ENCODE assay signal across 9 cellular contexts in genomic region chr4:7802093-7802726, GRCh38.
DNase-seq lines count a peak whose midpoint lies in the region; ATAC-seq lines count a peak whose summit lies in the region.
"Had no signal": no experiment of that assay in that cellular context is flagged by ENCODE, and none has a peak within 500 bp of the region (broad histone marks: within the 10 kb centered on the region; RNA-seq: fewer than 3 reads in every experiment).

No MANE protein-coding gene starts in this region.

- no peaks in the 10 kb centered on the region for H3K79me2 ChIP-seq in mesendoderm (ENCODE audit: control insufficient read depth, insufficient read depth, low read length)

- no peak overlapping the region for H3K9ac ChIP-seq in mesendoderm (ENCODE audit: low read length)

- no peak overlapping the region for H2AK5ac ChIP-seq in mesendoderm (ENCODE audit: low read length)

- peaks cover 6 to 18% (median 11%) of the 10 kb centered on the region in 4 donors for H3K4me1 Mint-ChIP-seq in CD4-positive, CD25-positive, alpha-beta regulatory T cell

- H3K4ac ChIP-seq in mesendoderm (ENCODE audit: low read depth, low read length) = no peak overlapping the region

- no peak overlapping the region for H3K56ac ChIP-seq in mesendoderm (ENCODE audit: low read length)

- no peak overlapping the region for H3K4me3 Mint-ChIP-seq in CD4-positive, CD25-positive, alpha-beta regulatory T cell
- H3K4me3 Mint-ChIP-seq: T-helper 1 cell treated with Interleukin-12 subunit alpha and Interleukin-12 subunit beta and Interleukin-4 antibody, amounts not matched to agents 30 μg/mL and 1 μg/mL, for 36 hours had no signal

- peaks cover 18% of the 10 kb centered on the region for H3K36me3 Mint-ChIP-seq in CD4-positive, CD25-positive, alpha-beta regulatory T cell

- no peaks in the 10 kb centered on the region for H3K9me3 ChIP-seq in CD4-positive, CD25-positive, alpha-beta regulatory T cell (ENCODE audit: control insufficient read depth in 2 of 2, low read length in 2 of 2)
- no peaks in the 10 kb centered on the region for H3K9me3 ChIP-seq in effector memory CD4-positive, alpha-beta T cell (ENCODE audit: control insufficient read depth, low read length)

- peak; percentile 75 to 77 for ATAC-seq in CD4-positive, CD25-positive, alpha-beta regulatory T cell (ENCODE audit: low read depth in 2 of 2)
- ATAC-seq in HG03432 (IDR thresholded peaks at IDR 0.05; ENCODE audit: unreplicated experiment) = peak; percentile 76

- peak; percentile 46 to 83 (median 75) for DNase-seq in CD4-positive, CD25-positive, alpha-beta regulatory T cell
- DNase-seq in GM19238 (ENCODE audit: insufficient read length, low spot score) (peak; percentile 75), NCI-H774 (lab: John Stamatoyannopoulos, UW) (peak; percentile 38), mesendoderm (peak; percentile 86)
- DNase-seq in activated CD8-positive, alpha-beta memory T cell treated with anti-CD3 and anti-CD28 coated beads for 1 hour (ENCODE audit: extremely low read depth in 1 of 2, low read depth in 1 of 2) = peak; percentile 41 to 63
- peak; percentile 34 to 54 (median 45) for DNase-seq in effector memory CD4-positive, alpha-beta T cell
- DNase-seq in stimulated activated CD8-positive, alpha-beta memory T cell treated with anti-CD3 and anti-CD28 coated beads, Interleukin-4, amount 100 ng/mL, for 1 hour (ENCODE audit: low read depth in 2 of 2, low spot score in 1 of 2) = peak; percentile 29 to 56

- H3K4me2 ChIP-seq in mesendoderm (ENCODE audit: low read length) = no peak overlapping the region

- H3K4me3 ChIP-seq in CD4-positive, CD25-positive, alpha-beta regulatory T cell (ENCODE audit: low read depth, low read length) = no peak overlapping the region
- H3K4me3 ChIP-seq in effector memory CD4-positive, alpha-beta T cell (ENCODE audit: insufficient read depth, low read depth, low read length, poor library complexity, severe bottlenecking) = no peak overlapping the region
- H3K4me3 ChIP-seq in mesendoderm (ENCODE audit: low read length) = no peak overlapping the region

- H2BK5ac ChIP-seq in mesendoderm (ENCODE audit: low read length) = no peak overlapping the region

- H3K4me1 ChIP-seq in CD4-positive, CD25-positive, alpha-beta regulatory T cell (ENCODE audit: control insufficient read depth, insufficient read depth, low read length, poor library complexity, severe bottlenecking) = no peaks in the 10 kb centered on the region
- H3K4me1 ChIP-seq in effector memory CD4-positive, alpha-beta T cell (ENCODE audit: control insufficient read depth, insufficient read depth, low read length, poor library complexity, severe bottlenecking) = no peaks in the 10 kb centered on the region
- no peaks in the 10 kb centered on the region for H3K4me1 ChIP-seq in mesendoderm (ENCODE audit: control insufficient read depth, low read depth, low read length)

- H2BK15ac ChIP-seq in mesendoderm (replicated peaks; ENCODE audit: low read depth) = no peak overlapping the region

- no peak overlapping the region for H2BK120ac ChIP-seq in mesendoderm (ENCODE audit: low read depth, low read length)

- no peak overlapping the region for H4K5ac ChIP-seq in mesendoderm (ENCODE audit: low read length)

- H3K27me3 ChIP-seq in CD4-positive, CD25-positive, alpha-beta regulatory T cell (ENCODE audit: control insufficient read depth, insufficient read depth, low read length) = no peaks in the 10 kb centered on the region
- no peaks in the 10 kb centered on the region for H3K27me3 ChIP-seq in effector memory CD4-positive, alpha-beta T cell (replicated peaks; ENCODE audit: control insufficient read depth, insufficient read depth, low read length, poor library complexity, severe bottlenecking)
- H3K27me3 ChIP-seq in mesendoderm (ENCODE audit: insufficient read depth, low read length, poor library complexity) = no peaks in the 10 kb centered on the region

- WGBS in mesendoderm (ENCODE audit: extremely low coverage, insufficient coverage, low lambda C conversion rate) = no CpG with 5 or more reads among the region's 6 CpGs

- H3K36me3 ChIP-seq in CD4-positive, CD25-positive, alpha-beta regulatory T cell (ENCODE audit: control insufficient read depth, insufficient read depth, low read length) = peaks cover 2% of the 10 kb centered on the region
- H3K36me3 ChIP-seq in effector memory CD4-positive, alpha-beta T cell (ENCODE audit: control insufficient read depth, insufficient read depth, low read length) = peaks cover 18% of the 10 kb centered on the region
- peaks cover 8% of the 10 kb centered on the region for H3K36me3 ChIP-seq in mesendoderm (ENCODE audit: control insufficient read depth, insufficient read depth, low read length)

- no peaks in the 10 kb centered on the region for H3K79me1 ChIP-seq in mesendoderm (ENCODE audit: low read length)

- H4K8ac ChIP-seq in mesendoderm (ENCODE audit: low read depth, low read length) = no peak overlapping the region

- H3K27ac Mint-ChIP-seq in CD4-positive, CD25-positive, alpha-beta regulatory T cell = peak overlapping the region in 2 of 3 donors; percentile 9 to 54
- H3K27ac Mint-ChIP-seq: T-helper 1 cell treated with Interleukin-12 subunit alpha and Interleukin-12 subunit beta and Interleukin-4 antibody, amounts not matched to agents 30 μg/mL and 1 μg/mL, for 36 hours had no signal

- no peaks in the 10 kb centered on the region for H3K27me3 Mint-ChIP-seq in CD4-positive, CD25-positive, alpha-beta regulatory T cell

- H3K23ac ChIP-seq in mesendoderm (ENCODE audit: low read length) = no peak overlapping the region

- no peak overlapping the region for H3K18ac ChIP-seq in mesendoderm (ENCODE audit: low read length)

- H3K27ac ChIP-seq in CD4-positive, CD25-positive, alpha-beta regulatory T cell (ENCODE audit: insufficient read depth, low read length, poor library complexity, severe bottlenecking) = no peak overlapping the region
- no peak overlapping the region for H3K27ac ChIP-seq in effector memory CD4-positive, alpha-beta T cell (ENCODE audit: insufficient read depth, low read length, poor library complexity, severe bottlenecking)
- no peak overlapping the region for H3K27ac ChIP-seq in mesendoderm (ENCODE audit: low read depth, low read length)

- H3K9me3 Mint-ChIP-seq in CD4-positive, CD25-positive, alpha-beta regulatory T cell = no peaks in the 10 kb centered on the region
- H3K9me3 Mint-ChIP-seq: T-helper 1 cell treated with Interleukin-12 subunit alpha and Interleukin-12 subunit beta and Interleukin-4 antibody, amounts not matched to agents 30 μg/mL and 1 μg/mL, for 36 hours had no signal
